ENCODE assay signal across 12 cellular contexts in genomic region chr15:99168601-99169580, GRCh38.
A peak's percentile ranks its signal among the peaks of the same experiment; 100 is the strongest.
DNase-seq lines count a peak whose midpoint lies in the region; TF ChIP-seq lines count a peak whose summit lies in the region.
"Had no signal": no experiment of that assay in that cellular context is flagged by ENCODE, and none has a peak within 500 bp of the region (broad histone marks: within the 10 kb centered on the region; RNA-seq: fewer than 3 reads in every experiment).

No MANE protein-coding gene starts in this region.

- peak overlapping the region in 2 of 3 experiments; percentile 36 to 79; a peak in 2 of 7 replicates for H3K27ac Mint-ChIP-seq in H9
- peak overlapping the region in 1 of 8 donors; percentile 45 for H3K27ac Mint-ChIP-seq in CD8-positive, alpha-beta memory T cell
- H3K27ac Mint-ChIP-seq: activated naive CD4-positive, alpha-beta T cell treated with anti-CD3 and anti-CD28 coated beads, Interleukin-2, amount 50 U/mL, for 24 hours; effector memory CD8-positive, alpha-beta T cell; stimulated activated naive CD8-positive, alpha-beta T cell treated with anti-CD3 and anti-CD28 coated beads, Interleukin-15, Interleukin-2, amounts not matched to agents 100 ng/mL and 50 ng/mL, for 24 hours had no signal

- no peak overlapping the region for H3K4me3 Mint-ChIP-seq in H9
- H3K4me3 Mint-ChIP-seq in CD8-positive, alpha-beta memory T cell, result no peak overlapping the region
- H3K4me3 Mint-ChIP-seq: activated naive CD4-positive, alpha-beta T cell treated with anti-CD3 and anti-CD28 coated beads, Interleukin-2, amount 50 U/mL, for 24 hours; effector memory CD8-positive, alpha-beta T cell; stimulated activated naive CD8-positive, alpha-beta T cell treated with anti-CD3 and anti-CD28 coated beads, Interleukin-15, Interleukin-2, amounts not matched to agents 100 ng/mL and 50 ng/mL, for 24 hours had no signal

- no peak overlapping the region for H3K56ac ChIP-seq in H9 (ENCODE audit: insufficient read length, low read depth, low read length)

- H3K4me3 ChIP-seq in hepatocyte (no peak overlapping the region), stomach smooth muscle (ENCODE audit: low read length in 2 of 2) (no peak overlapping the region), foreskin fibroblast (ENCODE audit: low read depth in 1 of 2, low read length in 2 of 2) (no peak overlapping the region)
- no peak overlapping the region for H3K4me3 ChIP-seq in CD8-positive, alpha-beta memory T cell (ENCODE audit: low read length)

- no peak overlapping the region for H3K4ac ChIP-seq in H9 (ENCODE audit: low read depth, low read length)

- H3K27ac ChIP-seq in H9 (ENCODE audit: insufficient read length, low read depth, low read length) (no peak overlapping the region), VCaP (peak overlapping the region; percentile 55), hepatocyte (peak overlapping the region; percentile 85), stomach smooth muscle (ENCODE audit: low read length) (peak overlapping the region; percentile 100)
- no peak overlapping the region for H3K27ac ChIP-seq in CD8-positive, alpha-beta memory T cell (ENCODE audit: low read depth, low read length)

- H3K23me2 ChIP-seq in H9 (ENCODE audit: insufficient read length, low read depth, low read length, poor library complexity, severe bottlenecking), result no peaks in the 10 kb centered on the region

- no peak overlapping the region for H2BK12ac ChIP-seq in H9 (ENCODE audit: insufficient read length, low read depth, low read length)

- no peak overlapping the region for H4K5ac ChIP-seq in H9 (ENCODE audit: insufficient read length, low read depth, low read length)

- no peak overlapping the region for H2BK120ac ChIP-seq in H9 (ENCODE audit: low read depth, low read length, poor library complexity, severe bottlenecking)

- no peak overlapping the region for H4K91ac ChIP-seq in H9 (ENCODE audit: insufficient read length, low read depth, low read length)

- H3K9me3 Mint-ChIP-seq in H9, result no peaks in the 10 kb centered on the region
- no peaks in the 10 kb centered on the region for H3K9me3 Mint-ChIP-seq in CD8-positive, alpha-beta memory T cell
- H3K9me3 Mint-ChIP-seq: activated naive CD4-positive, alpha-beta T cell treated with anti-CD3 and anti-CD28 coated beads, Interleukin-2, amount 50 U/mL, for 24 hours; effector memory CD8-positive, alpha-beta T cell; stimulated activated naive CD8-positive, alpha-beta T cell treated with anti-CD3 and anti-CD28 coated beads, Interleukin-15, Interleukin-2, amounts not matched to agents 100 ng/mL and 50 ng/mL, for 24 hours had no signal

- no peak overlapping the region for H2AFZ ChIP-seq in H9 (ENCODE audit: low read length)
- H2AFZ ChIP-seq in hepatocyte, result no peak overlapping the region

- POLR2A ChIA-PET in CD8-positive, alpha-beta memory T cell (lab: Charles Lee), result no interaction called here

- no peaks in the 10 kb centered on the region for H3K4me1 Mint-ChIP-seq in H9
- no peaks in the 10 kb centered on the region for H3K4me1 Mint-ChIP-seq in CD8-positive, alpha-beta memory T cell

- no peaks in the 10 kb centered on the region for H3K9me2 ChIP-seq in hepatocyte (replicated peaks; ENCODE audit: insufficient read depth)

- H3K4me2 ChIP-seq in H9 (ENCODE audit: insufficient read depth, insufficient read length, low read length) (no peak overlapping the region), hepatocyte (no peak overlapping the region)

- H3K9me3 ChIP-seq in H9 (ENCODE audit: control insufficient read depth, low read depth, low read length), result no peaks in the 10 kb centered on the region
- no peaks in the 10 kb centered on the region for H3K9me3 ChIP-seq in hepatocyte (ENCODE audit: low read depth)
- no peaks in the 10 kb centered on the region for H3K9me3 ChIP-seq in stomach smooth muscle (ENCODE audit: control insufficient read depth in 2 of 2, low read length in 2 of 2)
- no peaks in the 10 kb centered on the region for H3K9me3 ChIP-seq in CD8-positive, alpha-beta memory T cell (ENCODE audit: low read length)

- no peak overlapping the region for H3T11ph ChIP-seq in H9 (ENCODE audit: low read length)

- H2AK5ac ChIP-seq in H9 (ENCODE audit: insufficient read length, low read length), result no peak overlapping the region

- H3K18ac ChIP-seq in H9 (ENCODE audit: insufficient read length, low read depth, low read length), result no peak overlapping the region

- H3K79me2 ChIP-seq in H9 (ENCODE audit: insufficient read depth, low read length), result no peaks in the 10 kb centered on the region
- no peaks in the 10 kb centered on the region for H3K79me2 ChIP-seq in hepatocyte

- H4K8ac ChIP-seq in H9 (replicated peaks; ENCODE audit: insufficient read length, low read depth, low read length), result no peak overlapping the region

- no CpG with 5 or more reads among the region's 5 CpGs for WGBS in H9 (ENCODE audit: extremely low coverage, insufficient read length, low lambda C conversion rate)
- 96% methylated on average over 5 of the region's 5 CpGs for WGBS in hepatocyte (ENCODE audit: low lambda C conversion rate, missing lambda C conversion rate)

- no peaks in the 10 kb centered on the region for H4K20me1 ChIP-seq in H9 (ENCODE audit: control insufficient read depth, insufficient read depth, insufficient read length)
- no peaks in the 10 kb centered on the region for H4K20me1 ChIP-seq in hepatocyte (ENCODE audit: insufficient read depth, poor library complexity, severe bottlenecking)

- H3K27me3 Mint-ChIP-seq in H9 (ENCODE audit: low read depth), result no peaks in the 10 kb centered on the region
- no peaks in the 10 kb centered on the region for H3K27me3 Mint-ChIP-seq in CD8-positive, alpha-beta memory T cell
- H3K27me3 Mint-ChIP-seq: activated naive CD4-positive, alpha-beta T cell treated with anti-CD3 and anti-CD28 coated beads, Interleukin-2, amount 50 U/mL, for 24 hours; effector memory CD8-positive, alpha-beta T cell; stimulated activated naive CD8-positive, alpha-beta T cell treated with anti-CD3 and anti-CD28 coated beads, Interleukin-15, Interleukin-2, amounts not matched to agents 100 ng/mL and 50 ng/mL, for 24 hours had no signal

- no peak overlapping the region for H2BK15ac ChIP-seq in H9 (ENCODE audit: low read depth, low read length)

- H3K4me1 ChIP-seq in H9 (ENCODE audit: insufficient read depth, low read length) (no peaks in the 10 kb centered on the region), hepatocyte (ENCODE audit: insufficient read depth) (peaks cover 7% of the 10 kb centered on the region), stomach smooth muscle (ENCODE audit: control insufficient read depth, insufficient read depth, low read length) (peaks cover 87% of the 10 kb centered on the region)
- H3K4me1 ChIP-seq in CD8-positive, alpha-beta memory T cell (ENCODE audit: insufficient read depth, low read length), result no peaks in the 10 kb centered on the region

- no peak overlapping the region for H3K23ac ChIP-seq in H9 (ENCODE audit: insufficient read length, low read depth, low read length)

- 0 out of 2 replicates have a peak overlapping the region, but pooled peaks have one; percentile 16 for H3K14ac ChIP-seq in H9 (ENCODE audit: insufficient read depth, low read length)

- no peaks in the 10 kb centered on the region for H3K79me1 ChIP-seq in H9 (ENCODE audit: insufficient read depth, low read depth, low read length, poor library complexity, severe bottlenecking)

- CTCF ChIA-PET in CD8-positive, alpha-beta memory T cell (lab: Charles Lee), result no interaction called here

- H3K9ac ChIP-seq in H9 (ENCODE audit: extremely low read depth, insufficient read length, low read length) (no peak overlapping the region), stomach smooth muscle (ENCODE audit: low read length in 2 of 2) (peak overlapping the region; percentile 86)

- H2BK5ac ChIP-seq in H9 (ENCODE audit: insufficient read length, low read length), result no peak overlapping the region

- H2BK20ac ChIP-seq in H9 (ENCODE audit: low read depth, low read length, poor library complexity, severe bottlenecking), result no peak overlapping the region

- TF ChIP-seq CTCF in H9 (conservative IDR thresholded peaks at IDR 0.05) (no peak), VCaP (conservative IDR thresholded peaks at IDR 0.05) (no peak), hepatocyte (IDR thresholded peaks at IDR 0.05; ENCODE audit: poor library complexity) (no peak), foreskin fibroblast (IDR thresholded peaks at IDR 0.05; ENCODE audit: low read depth, low read length) (no peak)

- H3K36me3 ChIP-seq in hepatocyte (replicated peaks; ENCODE audit: insufficient read depth, low read depth) (no peaks in the 10 kb centered on the region), stomach smooth muscle (ENCODE audit: control insufficient read depth in 2 of 2, insufficient read depth in 2 of 2, low read length in 2 of 2) (no peaks in the 10 kb centered on the region)
- no peaks in the 10 kb centered on the region for H3K36me3 ChIP-seq in CD8-positive, alpha-beta memory T cell (ENCODE audit: insufficient read depth, low read length)

- H3K27me3 ChIP-seq in H9 (ENCODE audit: insufficient read depth, low read length) (no peaks in the 10 kb centered on the region), hepatocyte (no peaks in the 10 kb centered on the region), stomach smooth muscle (ENCODE audit: control insufficient read depth in 1 of 2, insufficient read depth in 2 of 2, low read length in 2 of 2) (no peaks in the 10 kb centered on the region)
- H3K27me3 ChIP-seq in CD8-positive, alpha-beta memory T cell (ENCODE audit: insufficient read depth, low read length, poor library complexity, severe bottlenecking), result no peaks in the 10 kb centered on the region

- H3K36me3 Mint-ChIP-seq in H9 (ENCODE audit: insufficient read depth in 1 of 3, low read depth in 3 of 3), result peaks cover 0 to 17% (median 9%) of the 10 kb centered on the region in 3 experiments; a peak in 6 of 7 replicates
- no peaks in the 10 kb centered on the region for H3K36me3 Mint-ChIP-seq in CD8-positive, alpha-beta memory T cell
- H3K36me3 Mint-ChIP-seq: activated naive CD4-positive, alpha-beta T cell treated with anti-CD3 and anti-CD28 coated beads, Interleukin-2, amount 50 U/mL, for 24 hours had no signal

- no peak for DNase-seq in H9
- no peak for DNase-seq in hepatocyte (ENCODE audit: low spot score)
- no peak for DNase-seq in CD8-positive, alpha-beta memory T cell
- no peak for DNase-seq in T-helper 1 cell
- no peak for DNase-seq in NCI-H128 (lab: John Stamatoyannopoulos, UW; ENCODE audit: unreplicated experiment)
- DNase-seq in foreskin fibroblast, result no peak
- DNase-seq: activated CD8-positive, alpha-beta memory T cell treated with anti-CD3 and anti-CD28 coated beads for 24 hours; effector memory CD8-positive, alpha-beta T cell had no signal

Comparison
In these comparisons a context has a peak if more than half of its experiments do, and no peak if none do; other contexts are left out.
1. H3K27ac ChIP-seq: peak in VCaP (single experiment), hepatocyte (single experiment) and stomach smooth muscle (single experiment); none in H9 (single experiment) and CD8-positive, alpha-beta memory T cell (single experiment).